ENCODE assay signal across 8 cellular contexts in genomic region chr12:3073438-3074255, GRCh38. TPM values are rescaled to one million over a fixed set of nuclear protein-coding genes. Genes with fewer than 3 reads are reported as not detected.
A peak's percentile ranks its signal among the peaks of the same experiment; 100 is the strongest.
DNase-seq lines count a peak whose midpoint lies in the region; ATAC-seq, FAIRE-seq and TF ChIP-seq lines count a peak whose summit lies in the region.

No MANE protein-coding gene starts in this region.

- DNase-seq in SIG-M5 treated with dmso at 0.1 percent for 504 hours (lab: John Stamatoyannopoulos, UW; ENCODE audit: unreplicated experiment) (peak; percentile 79), SIG-M5 (lab: John Stamatoyannopoulos, UW) (no peak), MG63 (peak; percentile 65), glomerular visceral epithelial cell (ENCODE audit: extremely low spot score) (peak; percentile 77), pancreas (peak; percentile 71 to 96 (median 87)), tibial nerve (ENCODE audit: low spot score in 2 of 2) (peak; percentile 72 to 89)
- peak; percentile 86 for DNase-seq in activated naive CD4-positive, alpha-beta T cell treated with Interleukin-2 at 50 U/mL for 16 hours

- H3K9me3 ChIP-seq in MG63: no peaks in the 10 kb centered on the region
- H3K9me3 ChIP-seq in pancreas: no peaks in the 10 kb centered on the region
- H3K9me3 ChIP-seq in tibial nerve: no peaks in the 10 kb centered on the region

- TF ChIP-seq POLR2A in tibial nerve (IDR thresholded peaks at IDR 0.05): no peak

- ATAC-seq in SK-N-SH treated with all-trans-retinoic acid at 6 μM for 48 hours (peak; percentile 75), pancreas (peak; percentile 22 to 59 (median 51))

- no peak overlapping the region for H3K4me3 ChIP-seq in MG63
- no peak overlapping the region for H3K4me3 ChIP-seq in pancreas
- no peak overlapping the region for H3K4me3 ChIP-seq in tibial nerve

- 4 to 6% methylated on average over 13 of the region's 13 CpGs for WGBS in pancreas, 2 donors
- 11 to 14% methylated on average over 13 of the region's 13 CpGs for WGBS in tibial nerve, 2 donors

- intact Hi-C loops in pancreas (cut with DNase I): loop anchor here in 2 of 3 donors (5.0 to 10.0 kb wide), 3 partner anchors 131 to 201 kb away; no protein-coding TSS in a partner anchor

- TF ChIP-seq CTCF in pancreas (IDR thresholded peaks at IDR 0.05) (peak; percentile 97 to 99 (median 98)), tibial nerve (IDR thresholded peaks at IDR 0.05) (peak; percentile 89 to 98 (median 94))

- peaks cover 0 to 10% (median 5%) of the 10 kb centered on the region in 3 donors for H3K4me1 ChIP-seq in pancreas
- peaks cover 0 to 28% (median 8%) of the 10 kb centered on the region in 4 donors for H3K4me1 ChIP-seq in tibial nerve

- no peak for FAIRE-seq in pancreas (lab: Jason Lieb, UNC)

- TF ChIP-seq EP300 in tibial nerve (IDR thresholded peaks at IDR 0.05): no peak

- H3K36me3 ChIP-seq in MG63 (no peaks in the 10 kb centered on the region), pancreas (no peaks in the 10 kb centered on the region), tibial nerve (no peaks in the 10 kb centered on the region)

- H3K27ac ChIP-seq in pancreas (no peak overlapping the region), tibial nerve (peak overlapping the region in 1 of 4 donors; percentile 32)

- H3K27me3 ChIP-seq in MG63 (no peaks in the 10 kb centered on the region), pancreas (no peaks in the 10 kb centered on the region), tibial nerve (no peaks in the 10 kb centered on the region)

TF ChIP-seq in SK-N-SH treated with all-trans-retinoic acid at 6 μM for 48 hours, 23 proteins besides CTCF, POLR2A, EP300 and RAD21:
- TF ChIP-seq TOX (CRISPR knock-in tag; IDR thresholded peaks at IDR 0.05; ENCODE audit: borderline replicate concordance): no peak
- TF ChIP-seq ZC3H10 (CRISPR knock-in tag; IDR thresholded peaks at IDR 0.05): no peak
- no peak for TF ChIP-seq ZNF565 (CRISPR knock-in tag; conservative IDR thresholded peaks at IDR 0.05; ENCODE audit: low read depth)
- no peak for TF ChIP-seq ZNF8 (CRISPR knock-in tag; IDR thresholded peaks at IDR 0.05)
- TF ChIP-seq ESRRG (CRISPR knock-in tag; IDR thresholded peaks at IDR 0.05): no peak
- TF ChIP-seq SNAI2 (CRISPR knock-in tag; IDR thresholded peaks at IDR 0.05): no peak
- TF ChIP-seq ZFP30 (CRISPR knock-in tag; IDR thresholded peaks at IDR 0.05): no peak
- TF ChIP-seq OSR1 (CRISPR knock-in tag; IDR thresholded peaks at IDR 0.05): no peak
- no peak for TF ChIP-seq CSRNP3 (CRISPR knock-in tag; IDR thresholded peaks at IDR 0.05)
- no peak for TF ChIP-seq ISL1 (CRISPR knock-in tag; IDR thresholded peaks at IDR 0.05)
- TF ChIP-seq PATZ1 (CRISPR knock-in tag; IDR thresholded peaks at IDR 0.05; ENCODE audit: borderline replicate concordance): no peak
- no peak for TF ChIP-seq BACH2 (CRISPR knock-in tag; IDR thresholded peaks at IDR 0.05; ENCODE audit: borderline replicate concordance)
TF ChIP-seq in SK-N-SH treated with all-trans-retinoic acid at 6 μM for 48 hours: peak in this region for 0.

RNA-seq across cellular contexts. Expression of gene TSPAN9, which starts 3.5 kb away (rescaled TPM):
- total RNA-seq in MG63 (2014; rRNA removed; shearing (Covaris generic); ENCODE audit: low replicate concordance): 25.8 and 31.0 TPM in 2 replicates
- total RNA-seq in pancreas (10 to 100 TPM in 3 of 6 donors, 1 to 10 TPM in 3; 7.8 to 19.5 (median 10.4) TPM), tibial nerve (10 to 100 TPM; 15.7 to 32.6 (median 26.2) TPM)
- polyA plus RNA-seq in pancreas: 10 to 100 TPM; 15.0 to 15.5 TPM
